Comparison of ENCODE assay signal across 25 cellular contexts in genomic region chr1:57474097-57474750, GRCh38. TPM values are rescaled to one million over a fixed set of nuclear protein-coding genes. Genes with fewer than 3 reads are reported as not detected.
DNase-seq lines count a peak whose midpoint lies in the region; ATAC-seq and TF ChIP-seq lines count a peak whose summit lies in the region.
"Had no signal": no experiment of that assay in that cellular context is flagged by ENCODE, and none has a peak within 500 bp of the region (broad histone marks: within the 10 kb centered on the region; RNA-seq: fewer than 3 reads in every experiment).

No MANE protein-coding gene starts in this region.

- WGBS in mesendoderm (ENCODE audit: extremely low coverage, insufficient coverage, low lambda C conversion rate), result no CpG with 5 or more reads among the region's 4 CpGs
- no CpG with 5 or more reads among the region's 4 CpGs for WGBS in trophoblast cell (ENCODE audit: extremely low coverage, insufficient coverage, insufficient read length)

- H3K4me3 Mint-ChIP-seq in stimulated activated naive CD8-positive, alpha-beta T cell treated with anti-CD3 and anti-CD28 coated beads, Interleukin-15, amount 100 ng/mL, for 72 hours, result no peak overlapping the region
- H3K4me3 Mint-ChIP-seq: activated CD4-positive, alpha-beta T cell treated with anti-CD3 and anti-CD28 coated beads, Interleukin-2, amount 10 ng/mL, durations not matched to agents 24 days and 14 days; activated naive CD8-positive, alpha-beta T cell treated with anti-CD3 and anti-CD28 coated beads for 36 hours; activated T-helper 17 cell treated with anti-CD3 and anti-CD28 coated beads, Interleukin-2, amount 50 U/mL, for 72 hours; CD8-positive, alpha-beta T cell; dendritic cell treated with granulocyte-macrophage colony-stimulating factor and Interleukin-4, amounts not matched to agents 40 ng/mL and 50 ng/mL, for 4 days; naive thymus-derived CD4-positive, alpha-beta T cell; T-helper 1 cell treated with Interleukin-12 subunit alpha and Interleukin-12 subunit beta and Interleukin-4 antibody, amounts not matched to agents 30 μg/mL and 1 μg/mL, for 36 hours had no signal

- H3K79me2 ChIP-seq in Karpas-422 (ENCODE audit: low read length), result no peaks in the 10 kb centered on the region
- H3K79me2 ChIP-seq in mesendoderm (ENCODE audit: control insufficient read depth, insufficient read depth, low read length), result no peaks in the 10 kb centered on the region
- no peaks in the 10 kb centered on the region for H3K79me2 ChIP-seq in trophoblast cell (ENCODE audit: control insufficient read depth, insufficient read depth, low read length, poor library complexity)

- H2BK15ac ChIP-seq in mesendoderm (replicated peaks; ENCODE audit: low read depth), result no peak overlapping the region

- H3K27ac ChIP-seq in Karpas-422 (ENCODE audit: low read length), result no peak overlapping the region
- H3K27ac ChIP-seq in mesendoderm (ENCODE audit: low read depth, low read length), result no peak overlapping the region
- no peak overlapping the region for H3K27ac ChIP-seq in trophoblast cell (ENCODE audit: low read depth, low read length)
- H3K27ac ChIP-seq: cardiac muscle cell, ovary, sigmoid colon, suprapubic skin had no signal

- H3K4me1 ChIP-seq in Karpas-422 (ENCODE audit: low read length) (no peaks in the 10 kb centered on the region), mesendoderm (ENCODE audit: control insufficient read depth, low read depth, low read length) (peaks cover 9% of the 10 kb centered on the region), trophoblast cell (ENCODE audit: control insufficient read depth in 1 of 2, insufficient read depth in 2 of 2, low read length in 2 of 2) (no peaks in the 10 kb centered on the region)
- H3K4me1 ChIP-seq: sigmoid colon, suprapubic skin had no signal

- no peak overlapping the region for H3K14ac ChIP-seq in trophoblast cell (ENCODE audit: low read length)

- H3K4me3 ChIP-seq in Karpas-422 (ENCODE audit: low read length) (no peak overlapping the region), cardiac fibroblast (replicated peaks in 1 of 2; ENCODE audit: low read depth in 2 of 2, low read length in 2 of 2) (no peak overlapping the region), mesendoderm (ENCODE audit: low read length) (no peak overlapping the region), trophoblast cell (ENCODE audit: low read depth, low read length) (no peak overlapping the region)
- H3K4me3 ChIP-seq: cardiac muscle cell, ovary, sigmoid colon, suprapubic skin had no signal

- H3K9me3 Mint-ChIP-seq in stimulated activated naive CD8-positive, alpha-beta T cell treated with anti-CD3 and anti-CD28 coated beads, Interleukin-15, amount 100 ng/mL, for 72 hours, result peaks cover 0 to 9% of the 10 kb centered on the region in 2 donors
- H3K9me3 Mint-ChIP-seq: activated CD4-positive, alpha-beta T cell treated with anti-CD3 and anti-CD28 coated beads, Interleukin-2, amount 10 ng/mL, durations not matched to agents 24 days and 14 days; activated naive CD8-positive, alpha-beta T cell treated with anti-CD3 and anti-CD28 coated beads for 36 hours; activated T-helper 17 cell treated with anti-CD3 and anti-CD28 coated beads, Interleukin-2, amount 50 U/mL, for 72 hours; CD8-positive, alpha-beta T cell; T-helper 1 cell treated with Interleukin-12 subunit alpha and Interleukin-12 subunit beta and Interleukin-4 antibody, amounts not matched to agents 30 μg/mL and 1 μg/mL, for 36 hours had no signal

- H3K9ac ChIP-seq in Karpas-422 (ENCODE audit: low read length) (no peak overlapping the region), mesendoderm (ENCODE audit: low read length) (no peak overlapping the region), trophoblast cell (ENCODE audit: low read length) (no peak overlapping the region)

- H4K8ac ChIP-seq in mesendoderm (ENCODE audit: low read depth, low read length) (no peak overlapping the region), trophoblast cell (ENCODE audit: low read depth, low read length) (no peak overlapping the region)

- H3K18ac ChIP-seq in mesendoderm (ENCODE audit: low read length) (peak overlapping the region; percentile 80), trophoblast cell (ENCODE audit: low read length) (no peak overlapping the region)

- no peaks in the 10 kb centered on the region for H4K20me1 ChIP-seq in Karpas-422 (ENCODE audit: insufficient read depth, low read depth, low read length)

- intact Hi-C loops in sciatic nerve (cut with DNase I), result no loop called here

- H2BK120ac ChIP-seq in mesendoderm (ENCODE audit: low read depth, low read length), result no peak overlapping the region
- no peak overlapping the region for H2BK120ac ChIP-seq in trophoblast cell (ENCODE audit: insufficient read depth, low read length, poor library complexity)

- ATAC-seq in stimulated activated naive CD8-positive, alpha-beta T cell treated with anti-CD3 and anti-CD28 coated beads, Interleukin-15, amount 100 ng/mL, for 72 hours, result no peak
- ATAC-seq in GM21737 (IDR thresholded peaks at IDR 0.05; ENCODE audit: unreplicated experiment) (no peak), sciatic nerve (no peak)
- ATAC-seq: activated T-helper 17 cell treated with anti-CD3 and anti-CD28 coated beads, Interleukin-2, amount 50 U/mL, for 72 hours; CD8-positive, alpha-beta T cell; naive thymus-derived CD4-positive, alpha-beta T cell; PC-3 had no signal

- H3K9me3 ChIP-seq in Karpas-422 (ENCODE audit: low read length) (no peaks in the 10 kb centered on the region), trophoblast cell (ENCODE audit: insufficient read depth, low read depth, low read length) (no peaks in the 10 kb centered on the region)
- H3K9me3 ChIP-seq: ovary, sigmoid colon, suprapubic skin had no signal

- no peak overlapping the region for H4K91ac ChIP-seq in trophoblast cell (ENCODE audit: low read depth, low read length)

- H3K27me3 Mint-ChIP-seq in stimulated activated naive CD8-positive, alpha-beta T cell treated with anti-CD3 and anti-CD28 coated beads, Interleukin-15, amount 100 ng/mL, for 72 hours, result no peaks in the 10 kb centered on the region
- H3K27me3 Mint-ChIP-seq: activated CD4-positive, alpha-beta T cell treated with anti-CD3 and anti-CD28 coated beads, Interleukin-2, amount 10 ng/mL, durations not matched to agents 24 days and 14 days; activated naive CD8-positive, alpha-beta T cell treated with anti-CD3 and anti-CD28 coated beads for 36 hours; dendritic cell treated with granulocyte-macrophage colony-stimulating factor and Interleukin-4, amounts not matched to agents 40 ng/mL and 50 ng/mL, for 4 days had no signal

- H3K27me3 ChIP-seq in Karpas-422 (ENCODE audit: low read length), result no peaks in the 10 kb centered on the region
- H3K27me3 ChIP-seq in mesendoderm (ENCODE audit: insufficient read depth, low read length, poor library complexity), result no peaks in the 10 kb centered on the region
- H3K27me3 ChIP-seq in trophoblast cell (ENCODE audit: insufficient read depth, low read length), result no peaks in the 10 kb centered on the region
- H3K27me3 ChIP-seq: cardiac muscle cell, ovary, sigmoid colon, suprapubic skin had no signal

- no peak overlapping the region for H3K4me2 ChIP-seq in Karpas-422 (ENCODE audit: low read depth, low read length, poor library complexity, severe bottlenecking)
- no peak overlapping the region for H3K4me2 ChIP-seq in mesendoderm (ENCODE audit: low read length)
- no peak overlapping the region for H3K4me2 ChIP-seq in trophoblast cell (ENCODE audit: low read length)

- H3K4me1 Mint-ChIP-seq in stimulated activated naive CD8-positive, alpha-beta T cell treated with anti-CD3 and anti-CD28 coated beads, Interleukin-15, amount 100 ng/mL, for 72 hours, result no peaks in the 10 kb centered on the region
- H3K4me1 Mint-ChIP-seq: activated CD4-positive, alpha-beta T cell treated with anti-CD3 and anti-CD28 coated beads, Interleukin-2, amount 10 ng/mL, durations not matched to agents 24 days and 14 days; activated naive CD8-positive, alpha-beta T cell treated with anti-CD3 and anti-CD28 coated beads for 36 hours; activated T-helper 17 cell treated with anti-CD3 and anti-CD28 coated beads, Interleukin-2, amount 50 U/mL, for 72 hours; naive thymus-derived CD4-positive, alpha-beta T cell had no signal

- no peak overlapping the region for H4K12ac ChIP-seq in trophoblast cell (ENCODE audit: low read depth, low read length)

- H3K23ac ChIP-seq in mesendoderm (ENCODE audit: low read length), result no peak overlapping the region
- H3K23ac ChIP-seq in trophoblast cell (ENCODE audit: low read length), result no peak overlapping the region

- DNase-seq in AG20443 (ENCODE audit: low spot score) (peak; percentile 24), Karpas-422 (peak; percentile 16), cardiac fibroblast (ENCODE audit: low read depth in 2 of 2) (peak; percentile 23 to 46), mesendoderm (no peak), trophoblast cell (no peak), sciatic nerve (ENCODE audit: low spot score) (no peak)
- no peak for DNase-seq in stimulated activated naive CD8-positive, alpha-beta T cell treated with anti-CD3 and anti-CD28 coated beads, Interleukin-15, amount 100 ng/mL, for 72 hours
- DNase-seq: activated CD4-positive, alpha-beta T cell treated with anti-CD3 and anti-CD28 coated beads, Interleukin-2, amount 10 ng/mL, durations not matched to agents 24 days and 14 days; activated naive CD8-positive, alpha-beta T cell treated with anti-CD3 and anti-CD28 coated beads for 36 hours; CD8-positive, alpha-beta T cell; DMS79 treated with DMSO at 0.1 percent for 48 hours; MV-4-11; naive thymus-derived CD4-positive, alpha-beta T cell; NCI-H1694 treated with DMSO at 0.1 percent for 48 hours; NCI-H774; ovary; PC-3; SHP77 treated with DMSO at 0.1 percent for 48 hours; sigmoid colon had no signal

- H2BK12ac ChIP-seq in trophoblast cell (ENCODE audit: low read length), result no peak overlapping the region

- H3K79me1 ChIP-seq in mesendoderm (ENCODE audit: low read length), result no peaks in the 10 kb centered on the region
- no peaks in the 10 kb centered on the region for H3K79me1 ChIP-seq in trophoblast cell (ENCODE audit: low read length)

- H3K4ac ChIP-seq in mesendoderm (ENCODE audit: low read depth, low read length) (no peak overlapping the region), trophoblast cell (ENCODE audit: low read depth, low read length) (no peak overlapping the region)

- H3K56ac ChIP-seq in mesendoderm (ENCODE audit: low read length), result no peak overlapping the region

- no peaks in the 10 kb centered on the region for H3K9me2 ChIP-seq in Karpas-422 (replicated peaks; ENCODE audit: insufficient read depth, low read length)

- no peak overlapping the region for H2BK5ac ChIP-seq in mesendoderm (ENCODE audit: low read length)
- H2BK5ac ChIP-seq in trophoblast cell (ENCODE audit: low read depth, low read length, poor library complexity), result no peak overlapping the region

- H3K27ac Mint-ChIP-seq in stimulated activated naive CD8-positive, alpha-beta T cell treated with anti-CD3 and anti-CD28 coated beads, Interleukin-15, amount 100 ng/mL, for 72 hours, result no peak overlapping the region
- H3K27ac Mint-ChIP-seq: activated CD4-positive, alpha-beta T cell treated with anti-CD3 and anti-CD28 coated beads, Interleukin-2, amount 10 ng/mL, durations not matched to agents 24 days and 14 days; activated naive CD8-positive, alpha-beta T cell treated with anti-CD3 and anti-CD28 coated beads for 36 hours; activated T-helper 17 cell treated with anti-CD3 and anti-CD28 coated beads, Interleukin-2, amount 50 U/mL, for 72 hours; CD8-positive, alpha-beta T cell; dendritic cell treated with granulocyte-macrophage colony-stimulating factor and Interleukin-4, amounts not matched to agents 40 ng/mL and 50 ng/mL, for 4 days; naive thymus-derived CD4-positive, alpha-beta T cell; T-helper 1 cell treated with Interleukin-12 subunit alpha and Interleukin-12 subunit beta and Interleukin-4 antibody, amounts not matched to agents 30 μg/mL and 1 μg/mL, for 36 hours had no signal

- H2AK5ac ChIP-seq in mesendoderm (ENCODE audit: low read length) (no peak overlapping the region), trophoblast cell (ENCODE audit: low read length) (no peak overlapping the region)

- H3K36me3 ChIP-seq in Karpas-422 (ENCODE audit: insufficient read depth, low read length) (no peaks in the 10 kb centered on the region), mesendoderm (ENCODE audit: control insufficient read depth, insufficient read depth, low read length) (no peaks in the 10 kb centered on the region), trophoblast cell (ENCODE audit: control insufficient read depth in 1 of 2, insufficient read depth in 2 of 2, low read length in 2 of 2) (no peaks in the 10 kb centered on the region)
- H3K36me3 ChIP-seq: cardiac muscle cell, ovary, sigmoid colon, suprapubic skin had no signal

- TF ChIP-seq CTCF in cardiac fibroblast (IDR thresholded peaks at IDR 0.05; ENCODE audit: low read depth, low read length), result no peak

- H2AFZ ChIP-seq in Karpas-422 (ENCODE audit: low read length) (no peak overlapping the region), trophoblast cell (ENCODE audit: insufficient read depth, low read length, poor library complexity) (no peak overlapping the region)

- no peak overlapping the region for H4K5ac ChIP-seq in mesendoderm (ENCODE audit: low read length)

RNA-seq across cellular contexts. Expression of gene DAB1, which starts 50.4 kb away (rescaled TPM):
- total RNA-seq in Karpas-422 (2014; rRNA removed; shearing (Covaris generic); ENCODE audit: low replicate concordance), result 0.78 and 0.83 TPM in 2 replicates
- polyA plus RNA-seq in mesendoderm (2013, experiment 1 of 2), result 41.9 TPM
- 42.2 TPM for polyA plus RNA-seq in mesendoderm (2013, experiment 2 of 2)
- polyA plus RNA-seq in trophoblast cell (2013), result 0.15 and 0.18 TPM in 2 replicates
- 10.5 TPM for total RNA-seq in sciatic nerve
- total RNA-seq: activated CD4-positive, alpha-beta T cell treated with anti-CD3 and anti-CD28 coated beads, Interleukin-2, amount 10 ng/mL, durations not matched to agents 24 days and 14 days; activated naive CD8-positive, alpha-beta T cell treated with anti-CD3 and anti-CD28 coated beads for 36 hours; PC-3 had no signal

Comparison
In these comparisons a context has a peak if more than half of its experiments do, and no peak if none do; other contexts are left out.
1. DNase-seq: peak in AG20443 (single experiment), Karpas-422 (single experiment) and cardiac fibroblast (2 of 2); none in mesendoderm (single experiment), stimulated activated naive CD8-positive, alpha-beta T cell treated with anti-CD3 and anti-CD28 coated beads, Interleukin-15, amount 100 ng/mL, for 72 hours (0 of 2), trophoblast cell (0 of 2) and sciatic nerve (single experiment).